1 cellular context compared by ENCODE assay signal in genomic region chr10:49162063-49162462, GRCh38.
A peak's percentile ranks its signal among the peaks of the same experiment; 100 is the strongest.
TF ChIP-seq lines count a peak whose summit lies in the region.

No MANE protein-coding gene starts in this region.

TF ChIP-seq in K562, 482 proteins besides CTCF, POLR2A, EP300 and RAD21 (continues in another document):
- TF ChIP-seq CREBBP (IDR thresholded peaks at IDR 0.05; ENCODE audit: low read depth, low read length) (peak; percentile 80), MGA (IDR thresholded peaks at IDR 0.05) (no peak), SRF (CRISPR knock-in tag; IDR thresholded peaks at IDR 0.05) (no peak), ZNF217 (CRISPR knock-in tag; IDR thresholded peaks at IDR 0.05) (no peak), PHB2 (IDR thresholded peaks at IDR 0.05; ENCODE audit: low read depth) (no peak), ZEB2 (IDR thresholded peaks at IDR 0.05) (no peak), RFX7 (CRISPR knock-in tag; IDR thresholded peaks at IDR 0.05) (no peak), ZNF518B (CRISPR knock-in tag; IDR thresholded peaks at IDR 0.05) (no peak), ID3 (CRISPR knock-in tag; IDR thresholded peaks at IDR 0.05) (no peak), ID3 (tag; IDR thresholded peaks at IDR 0.05) (no peak), POLR2AphosphoS2 (IDR thresholded peaks at IDR 0.05; ENCODE audit: low read length) (no peak), EWSR1 (IDR thresholded peaks at IDR 0.05; ENCODE audit: borderline replicate concordance, low read depth, partially characterized antibody) (no peak), POLR2B (IDR thresholded peaks at IDR 0.05; ENCODE audit: low read depth, partially characterized antibody) (peak; percentile 13), PTRF (tag; IDR thresholded peaks at IDR 0.05) (no peak), ZNF318 (IDR thresholded peaks at IDR 0.05; ENCODE audit: borderline replicate concordance in 1 of 2, low read depth in 1 of 2) (no peak), PHB (CRISPR knock-in tag; IDR thresholded peaks at IDR 0.05) (no peak), ETS1 (conservative IDR thresholded peaks at IDR 0.05; ENCODE audit: control insufficient read depth, low read depth, low read length) (no peak), FOS (IDR thresholded peaks at IDR 0.05; ENCODE audit: extremely low read depth, insufficient read length) (no peak), KDM2B (CRISPR knock-in tag; IDR thresholded peaks at IDR 0.05) (no peak), ZNF76 (CRISPR knock-in tag; IDR thresholded peaks at IDR 0.05; ENCODE audit: borderline replicate concordance) (no peak), KDM1A (IDR thresholded peaks at IDR 0.05) (peak in 1 of 2 experiments; percentile 82; a peak in 2 of 4 replicates), SOX6 (IDR thresholded peaks at IDR 0.05) (no peak), MCM7 (IDR thresholded peaks at IDR 0.05) (no peak), NR2C1 (IDR thresholded peaks at IDR 0.05) (no peak), NR2C1 (tag; IDR thresholded peaks at IDR 0.05) (no peak), HINFP (tag; conservative IDR thresholded peaks at IDR 0.05; ENCODE audit: low read depth) (no peak), ARHGAP35 (IDR thresholded peaks at IDR 0.05; ENCODE audit: partially characterized antibody) (no peak)
